Comparison of ENCODE assay signal across 9 cellular contexts in genomic region chr12:92362785-92363184, GRCh38.
DNase-seq lines count a peak whose midpoint lies in the region; ATAC-seq and TF ChIP-seq lines count a peak whose summit lies in the region.
"Had no signal": no experiment of that assay in that cellular context is flagged by ENCODE, and none has a peak within 500 bp of the region (broad histone marks: within the 10 kb centered on the region; RNA-seq: fewer than 3 reads in every experiment).

No MANE protein-coding gene starts in this region.

- H3K36me3 Mint-ChIP-seq in brain = no peaks in the 10 kb centered on the region

- H3K9me3 Mint-ChIP-seq in brain = no peaks in the 10 kb centered on the region

- H3K36me3 ChIP-seq in cardiac muscle cell (no peaks in the 10 kb centered on the region), left ventricle myocardium inferior (no peaks in the 10 kb centered on the region), thyroid gland (no peaks in the 10 kb centered on the region)

- no peaks in the 10 kb centered on the region for H3K27me3 ChIP-seq in cardiac muscle cell
- no peaks in the 10 kb centered on the region for H3K27me3 ChIP-seq in left ventricle myocardium inferior (ENCODE audit: low read depth)
- no peaks in the 10 kb centered on the region for H3K27me3 ChIP-seq in thyroid gland

- WGBS in thyroid gland, 2 donors = 53 to 60% methylated on average over 3 of the region's 3 CpGs

- no peak for TF ChIP-seq CTCF in cardiac muscle cell (IDR thresholded peaks at IDR 0.05; ENCODE audit: low read depth, low read length)
- TF ChIP-seq CTCF in left ventricle myocardium inferior (IDR thresholded peaks at IDR 0.05; ENCODE audit: borderline replicate concordance) = no peak
- TF ChIP-seq CTCF in brain (conservative IDR thresholded peaks at IDR 0.05) = no peak
- no peak for TF ChIP-seq CTCF in thyroid gland (IDR thresholded peaks at IDR 0.05)

- H3K27ac ChIP-seq in cardiac muscle cell = peak overlapping the region; percentile 60
- H3K27ac ChIP-seq in left ventricle myocardium inferior (replicated peaks) = no peak overlapping the region
- H3K27ac ChIP-seq in thyroid gland = no peak overlapping the region

- H3K9me3 ChIP-seq in cardiac muscle cell (ENCODE audit: low read depth) (no peaks in the 10 kb centered on the region), left ventricle myocardium inferior (replicated peaks) (no peaks in the 10 kb centered on the region), thyroid gland (no peaks in the 10 kb centered on the region)

- H3K4me1 ChIP-seq in cardiac muscle cell (ENCODE audit: low read depth) (peaks cover 17% of the 10 kb centered on the region), left ventricle myocardium inferior (peaks cover 18% of the 10 kb centered on the region), thyroid gland (no peaks in the 10 kb centered on the region)

- peak overlapping the region in 4 of 5 experiments; percentile 53 to 92 (median 68) for H3K27ac Mint-ChIP-seq in brain

- peak; percentile 52 for ATAC-seq in HG03139 (IDR thresholded peaks at IDR 0.05; ENCODE audit: unreplicated experiment)

- H3K4me1 Mint-ChIP-seq in brain = peaks cover 59% of the 10 kb centered on the region

- H3K4me3 ChIP-seq in cardiac muscle cell = no peak overlapping the region
- no peak overlapping the region for H3K4me3 ChIP-seq in left ventricle myocardium inferior
- H3K4me3 ChIP-seq in thyroid gland (replicated peaks in 1 of 3) = no peak overlapping the region
- H3K4me3 ChIP-seq: lung had no signal

- H3K4me3 Mint-ChIP-seq in brain = peak overlapping the region in 2 of 5 experiments; percentile 72 to 83

- peaks cover 3% of the 10 kb centered on the region for H3K27me3 Mint-ChIP-seq in brain

- TF ChIP-seq POLR2A in thyroid gland (IDR thresholded peaks at IDR 0.05) = no peak

- no peak for DNase-seq in cardiac muscle cell (ENCODE audit: low read depth in 1 of 2, low spot score in 1 of 2)
- DNase-seq in left ventricle myocardium inferior = no peak
- DNase-seq in NCI-H1092 treated with DMSO at 0.1 percent for 48 hours (lab: John Stamatoyannopoulos, UW) = no peak
- no peak for DNase-seq in thyroid gland
- no peak for DNase-seq in NCI-H2196 (lab: John Stamatoyannopoulos, UW; ENCODE audit: unreplicated experiment)
- no peak for DNase-seq in hepatic stellate cell (ENCODE audit: low spot score)

- intact Hi-C loops in left ventricle myocardium inferior (cut with micrococcal nuclease) = no loop called here
- intact Hi-C loops in thyroid gland (cut with DNase I) = no loop called here
